Comparison of ENCODE assay signal across 8 cellular contexts in the genomic region with DNA sequence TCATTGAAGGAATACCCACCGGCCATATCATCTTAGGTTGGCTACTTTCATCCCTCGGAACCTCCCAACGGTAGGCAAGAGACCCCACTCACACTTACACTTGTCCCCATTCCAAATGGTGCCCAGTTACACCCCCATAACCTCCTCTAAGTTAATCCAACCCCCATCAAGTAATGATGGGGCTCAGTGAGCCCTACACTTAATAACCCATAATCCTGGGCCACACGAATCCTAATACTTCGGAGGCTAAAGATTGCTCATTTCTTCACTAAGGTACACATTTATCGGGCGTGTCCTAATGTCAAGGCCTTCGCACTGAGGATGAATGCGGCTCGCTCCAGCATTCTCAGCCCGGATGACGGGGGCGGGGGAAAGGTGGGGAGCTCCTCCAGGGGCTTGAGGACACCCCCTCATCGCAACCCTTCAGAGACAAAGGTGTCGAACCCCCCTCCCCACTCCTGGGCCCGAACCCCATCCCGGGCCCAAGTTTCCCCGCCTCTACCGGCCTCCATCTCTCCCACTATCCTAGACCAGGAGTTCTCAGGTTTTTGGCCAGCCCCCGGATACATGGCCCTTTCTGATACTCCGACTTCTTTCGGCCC. TPM values are rescaled to one million over a fixed set of nuclear protein-coding genes. Genes with fewer than 3 reads are reported as not detected.
DNase-seq lines count a peak whose midpoint lies in the region; ATAC-seq and TF ChIP-seq lines count a peak whose summit lies in the region.

No MANE protein-coding gene starts in this region.

- H3K4me1 ChIP-seq in CD4-positive, CD25-positive, alpha-beta regulatory T cell (ENCODE audit: control insufficient read depth, insufficient read depth, low read length, poor library complexity, severe bottlenecking) = peaks cover 19% of the 10 kb centered on the region
- H3K4me1 ChIP-seq in mucosa of rectum (ENCODE audit: control insufficient read depth in 2 of 2, insufficient read depth in 2 of 2, low read length in 2 of 2) = peaks cover 9% of the 10 kb centered on the region in 2 donors

- H3K9me3 Mint-ChIP-seq in CD4-positive, CD25-positive, alpha-beta regulatory T cell = peaks cover 0 to 3% (median 0%) of the 10 kb centered on the region in 7 donors
- H3K9me3 Mint-ChIP-seq in glutamatergic neuron (ENCODE audit: unreplicated experiment) = peaks cover 8% of the 10 kb centered on the region

- H3K4me1 Mint-ChIP-seq in CD4-positive, CD25-positive, alpha-beta regulatory T cell = peaks cover 6 to 35% (median 16%) of the 10 kb centered on the region in 4 donors
- peaks cover 4% of the 10 kb centered on the region for H3K4me1 Mint-ChIP-seq in glutamatergic neuron (ENCODE audit: low read depth, unreplicated experiment)

- no peak overlapping the region for H3K4me3 Mint-ChIP-seq in CD4-positive, CD25-positive, alpha-beta regulatory T cell
- H3K4me3 Mint-ChIP-seq in glutamatergic neuron (ENCODE audit: unreplicated experiment) = no peak overlapping the region

- peak overlapping the region; percentile 99 for H3K4me3 ChIP-seq in CD4-positive, CD25-positive, alpha-beta regulatory T cell (ENCODE audit: low read depth, low read length)
- peak overlapping the region; percentile 91 for H3K4me3 ChIP-seq in choroid plexus epithelial cell (ENCODE audit: low read depth, low read length)
- H3K4me3 ChIP-seq in mucosa of rectum (ENCODE audit: low read length in 2 of 2) = peak overlapping the region; percentile 71 to 96

- DNase-seq in CD4-positive, CD25-positive, alpha-beta regulatory T cell = peak in 1 of 3 donors; percentile 16
- DNase-seq in choroid plexus epithelial cell (ENCODE audit: low read depth) (no peak), NCI-H1092 (lab: John Stamatoyannopoulos, UW) (no peak), glutamatergic neuron (no peak)
- no peak for DNase-seq in activated effector memory CD4-positive, alpha-beta T cell treated with Interleukin-2 at 50 U/mL for 16 hours

- peaks cover 39% of the 10 kb centered on the region for H3K36me3 ChIP-seq in CD4-positive, CD25-positive, alpha-beta regulatory T cell (ENCODE audit: control insufficient read depth, insufficient read depth, low read length)
- peaks cover 34 to 36% of the 10 kb centered on the region in 2 donors for H3K36me3 ChIP-seq in mucosa of rectum (ENCODE audit: control insufficient read depth in 2 of 2, insufficient read depth in 2 of 2, low read length in 2 of 2)

- no peak for ATAC-seq in CD4-positive, CD25-positive, alpha-beta regulatory T cell (ENCODE audit: low read depth in 2 of 2)
- ATAC-seq in HG03045 (IDR thresholded peaks at IDR 0.05; ENCODE audit: unreplicated experiment) (peak; percentile 5), GM21423 (IDR thresholded peaks at IDR 0.05; ENCODE audit: unreplicated experiment) (no peak)

- peaks cover 4% of the 10 kb centered on the region for H3K27me3 Mint-ChIP-seq in CD4-positive, CD25-positive, alpha-beta regulatory T cell
- peaks cover 2% of the 10 kb centered on the region for H3K27me3 Mint-ChIP-seq in glutamatergic neuron (ENCODE audit: unreplicated experiment)

- H3K27ac ChIP-seq in CD4-positive, CD25-positive, alpha-beta regulatory T cell (ENCODE audit: insufficient read depth, low read length, poor library complexity, severe bottlenecking) = peak overlapping the region; percentile 91
- H3K27ac ChIP-seq in mucosa of rectum (ENCODE audit: low read depth in 2 of 2, low read length in 2 of 2) = peak overlapping the region; percentile 72 to 82

- H3K9me3 ChIP-seq in CD4-positive, CD25-positive, alpha-beta regulatory T cell (ENCODE audit: control insufficient read depth in 2 of 2, low read length in 2 of 2) = no peaks in the 10 kb centered on the region
- no peaks in the 10 kb centered on the region for H3K9me3 ChIP-seq in mucosa of rectum (ENCODE audit: control insufficient read depth in 2 of 2, low read length in 2 of 2)

- H3K27ac Mint-ChIP-seq in CD4-positive, CD25-positive, alpha-beta regulatory T cell = no peak overlapping the region
- H3K27ac Mint-ChIP-seq in glutamatergic neuron (ENCODE audit: unreplicated experiment) = no peak overlapping the region

- H3K27me3 ChIP-seq in CD4-positive, CD25-positive, alpha-beta regulatory T cell (ENCODE audit: control insufficient read depth, insufficient read depth, low read length) = no peaks in the 10 kb centered on the region
- H3K27me3 ChIP-seq in mucosa of rectum (ENCODE audit: control insufficient read depth in 2 of 2, insufficient read depth in 2 of 2, low read length in 2 of 2) = no peaks in the 10 kb centered on the region

- H3K9ac ChIP-seq in mucosa of rectum (ENCODE audit: low read depth in 1 of 2, low read length in 2 of 2) = peak overlapping the region; percentile 79 to 83

- TF ChIP-seq CTCF in choroid plexus epithelial cell (conservative IDR thresholded peaks at IDR 0.05; ENCODE audit: low read depth, low read length) (no peak), glutamatergic neuron (IDR thresholded peaks at IDR 0.05; ENCODE audit: partially characterized antibody, unreplicated experiment) (no peak)

- peaks cover 19% of the 10 kb centered on the region for H3K36me3 Mint-ChIP-seq in CD4-positive, CD25-positive, alpha-beta regulatory T cell
- H3K36me3 Mint-ChIP-seq in glutamatergic neuron (ENCODE audit: unreplicated experiment) = no peaks in the 10 kb centered on the region

RNA-seq across cellular contexts. Expression of a gene that starts 0.4 kb away (rescaled TPM):
- 127 TPM for total RNA-seq in CD4-positive, CD25-positive, alpha-beta regulatory T cell
- 100 to 1,000 TPM; 133 to 162 (median 150) TPM for polyA plus RNA-seq in CD4-positive, CD25-positive, alpha-beta regulatory T cell
- 221 TPM for total RNA-seq in glutamatergic neuron (ENCODE audit: unreplicated experiment)

RNA-seq across cellular contexts. Expression of a gene that starts 8.1 kb away (rescaled TPM):
- total RNA-seq in CD4-positive, CD25-positive, alpha-beta regulatory T cell = not detected
- polyA plus RNA-seq in CD4-positive, CD25-positive, alpha-beta regulatory T cell = not detected
- total RNA-seq in glutamatergic neuron (ENCODE audit: unreplicated experiment) = not detected

RNA-seq across cellular contexts. Expression of a gene that starts 11.9 kb away (rescaled TPM):
- total RNA-seq in CD4-positive, CD25-positive, alpha-beta regulatory T cell = 21.5 TPM
- 100 to 1,000 TPM in 1 of 4 donors, 10 to 100 TPM in 3; 84.9 to 120 (median 93.7) TPM for polyA plus RNA-seq in CD4-positive, CD25-positive, alpha-beta regulatory T cell
- 30.8 TPM for total RNA-seq in glutamatergic neuron (ENCODE audit: unreplicated experiment)

RNA-seq across cellular contexts. Expression of a gene that starts 36.5 kb away (rescaled TPM):
- 85.1 TPM for total RNA-seq in CD4-positive, CD25-positive, alpha-beta regulatory T cell
- polyA plus RNA-seq in CD4-positive, CD25-positive, alpha-beta regulatory T cell = 10 to 100 TPM; 57.5 to 73.1 (median 65.8) TPM
- 84.7 TPM for total RNA-seq in glutamatergic neuron (ENCODE audit: unreplicated experiment)

RNA-seq across cellular contexts. Expression of a gene that starts 42.1 kb away (rescaled TPM):
- not detected for total RNA-seq in CD4-positive, CD25-positive, alpha-beta regulatory T cell
- not detected for polyA plus RNA-seq in CD4-positive, CD25-positive, alpha-beta regulatory T cell
- total RNA-seq in glutamatergic neuron (ENCODE audit: unreplicated experiment) = 35.4 TPM
